ENCODE assay signal across 8 cellular contexts in genomic region chr9:83956288-83957028, GRCh38. TPM values are rescaled to one million over a fixed set of nuclear protein-coding genes. Genes with fewer than 3 reads are reported as not detected.
DNase-seq lines count a peak whose midpoint lies in the region; ATAC-seq lines count a peak whose summit lies in the region.

No MANE protein-coding gene starts in this region.

- H3K4me3 Mint-ChIP-seq in activated CD8-positive, alpha-beta T cell treated with anti-CD3 and anti-CD28 coated beads, Interleukin-2, amount 10 ng/mL, durations not matched to agents 7 days and 5 days, result peak overlapping the region; percentile 96
- peak overlapping the region; percentile 96 for H3K4me3 Mint-ChIP-seq in stimulated activated memory B cell treated with anti-CD40 and anti-IgM and Interleukin-4, amounts not matched to agents 10 μg/mL and 1 μg/mL and 100 μg/mL, for 72 hours

- H3K9me3 Mint-ChIP-seq in activated CD8-positive, alpha-beta T cell treated with anti-CD3 and anti-CD28 coated beads, Interleukin-2, amount 10 ng/mL, durations not matched to agents 7 days and 5 days (ENCODE audit: insufficient read depth), result no peaks in the 10 kb centered on the region
- no peaks in the 10 kb centered on the region for H3K9me3 Mint-ChIP-seq in stimulated activated memory B cell treated with anti-CD40 and anti-IgM and Interleukin-4, amounts not matched to agents 10 μg/mL and 1 μg/mL and 100 μg/mL, for 72 hours

- no peaks in the 10 kb centered on the region for H3K27me3 ChIP-seq in mononuclear cell (ENCODE audit: insufficient read depth, low read length)

- peaks cover 15% of the 10 kb centered on the region for H3K4me1 ChIP-seq in mononuclear cell (ENCODE audit: insufficient read depth, low read length)

- H3K4me1 Mint-ChIP-seq in activated CD8-positive, alpha-beta T cell treated with anti-CD3 and anti-CD28 coated beads, Interleukin-2, amount 10 ng/mL, durations not matched to agents 7 days and 5 days (ENCODE audit: low read depth), result peaks cover 20% of the 10 kb centered on the region
- H3K4me1 Mint-ChIP-seq in stimulated activated memory B cell treated with anti-CD40 and anti-IgM and Interleukin-4, amounts not matched to agents 10 μg/mL and 1 μg/mL and 100 μg/mL, for 72 hours, result peaks cover 19% of the 10 kb centered on the region

- DNase-seq in SKM-1 (lab: John Stamatoyannopoulos, UW; ENCODE audit: unreplicated experiment), result peak; percentile 11
- no peak for DNase-seq in SKM-1 treated with dmso at 0.1 percent for 144 hours (lab: John Stamatoyannopoulos, UW; ENCODE audit: unreplicated experiment)
- peak; percentile 72 for DNase-seq in NCI-H2171 treated with DMSO at 0.1 percent for 48 hours (lab: John Stamatoyannopoulos, UW)
- peak; percentile 72 for DNase-seq in activated CD8-positive, alpha-beta T cell treated with anti-CD3 and anti-CD28 coated beads, Interleukin-2, amount 10 ng/mL, durations not matched to agents 7 days and 5 days
- DNase-seq in epidermal melanocyte (ENCODE audit: insufficient read length, low spot score), result peak; percentile 81

- H3K27ac Mint-ChIP-seq in activated CD8-positive, alpha-beta T cell treated with anti-CD3 and anti-CD28 coated beads, Interleukin-2, amount 10 ng/mL, durations not matched to agents 7 days and 5 days, result peak overlapping the region; percentile 93
- peak overlapping the region; percentile 99 for H3K27ac Mint-ChIP-seq in stimulated activated memory B cell treated with anti-CD40 and anti-IgM and Interleukin-4, amounts not matched to agents 10 μg/mL and 1 μg/mL and 100 μg/mL, for 72 hours

- no peaks in the 10 kb centered on the region for H3K9me3 ChIP-seq in mononuclear cell (ENCODE audit: low read depth, low read length)

- peak; percentile 86 for ATAC-seq in HG02885 (IDR thresholded peaks at IDR 0.05; ENCODE audit: poor library complexity, unreplicated experiment)
- peak; percentile 82 for ATAC-seq in activated CD8-positive, alpha-beta T cell treated with anti-CD3 and anti-CD28 coated beads, Interleukin-2, amount 10 ng/mL, durations not matched to agents 7 days and 5 days
- peak; percentile 84 for ATAC-seq in stimulated activated memory B cell treated with anti-CD40 and anti-IgM and Interleukin-4, amounts not matched to agents 10 μg/mL and 1 μg/mL and 100 μg/mL, for 72 hours

- peak overlapping the region; percentile 91 for H3K4me3 ChIP-seq in mononuclear cell (ENCODE audit: low read length)

- no peaks in the 10 kb centered on the region for H3K27me3 Mint-ChIP-seq in activated CD8-positive, alpha-beta T cell treated with anti-CD3 and anti-CD28 coated beads, Interleukin-2, amount 10 ng/mL, durations not matched to agents 7 days and 5 days (ENCODE audit: low read depth)
- no peaks in the 10 kb centered on the region for H3K27me3 Mint-ChIP-seq in stimulated activated memory B cell treated with anti-CD40 and anti-IgM and Interleukin-4, amounts not matched to agents 10 μg/mL and 1 μg/mL and 100 μg/mL, for 72 hours

- peaks cover 10% of the 10 kb centered on the region for H3K36me3 Mint-ChIP-seq in activated CD8-positive, alpha-beta T cell treated with anti-CD3 and anti-CD28 coated beads, Interleukin-2, amount 10 ng/mL, durations not matched to agents 7 days and 5 days (ENCODE audit: low read depth)
- no peaks in the 10 kb centered on the region for H3K36me3 Mint-ChIP-seq in stimulated activated memory B cell treated with anti-CD40 and anti-IgM and Interleukin-4, amounts not matched to agents 10 μg/mL and 1 μg/mL and 100 μg/mL, for 72 hours

- CTCF ChIA-PET in activated CD8-positive, alpha-beta T cell treated with anti-CD3 and anti-CD28 coated beads, Interleukin-2, amount 10 ng/mL, durations not matched to agents 7 days and 5 days (lab: Charles Lee), result interaction anchor here (1.9 kb wide), 1 partner anchor 305 kb away, joined by 5 read pairs; no protein-coding TSS in a partner anchor

- POLR2A ChIA-PET in activated CD8-positive, alpha-beta T cell treated with anti-CD3 and anti-CD28 coated beads, Interleukin-2, amount 10 ng/mL, durations not matched to agents 7 days and 5 days (lab: Charles Lee), result interaction anchor here (0.8 to 1.4 kb wide), 6 partner anchors 8 to 250 kb away, joined by 3 to 9 read pairs (median 3); partner anchors contain the start of genes HNRNPK and RMI1

RNA-seq across cellular contexts. Expression of gene HNRNPK, which starts 23.6 kb away (rescaled TPM):
- total RNA-seq in activated CD8-positive, alpha-beta T cell treated with anti-CD3 and anti-CD28 coated beads, Interleukin-2, amount 10 ng/mL, durations not matched to agents 7 days and 5 days, result 100 to 1,000 TPM; 683 to 726 TPM
- 660 TPM for total RNA-seq in mononuclear cell

RNA-seq across cellular contexts. Expression of gene RMI1, which starts 24.1 kb away (rescaled TPM):
- 10 to 100 TPM; 23.3 to 23.6 TPM for total RNA-seq in activated CD8-positive, alpha-beta T cell treated with anti-CD3 and anti-CD28 coated beads, Interleukin-2, amount 10 ng/mL, durations not matched to agents 7 days and 5 days
- total RNA-seq in mononuclear cell, result 1.9 TPM

RNA-seq across cellular contexts. Expression of gene KIF27, which starts 35.2 kb away (rescaled TPM):
- 1 to 10 TPM; 1.9 to 3.2 TPM for total RNA-seq in activated CD8-positive, alpha-beta T cell treated with anti-CD3 and anti-CD28 coated beads, Interleukin-2, amount 10 ng/mL, durations not matched to agents 7 days and 5 days
- 6.4 TPM for total RNA-seq in mononuclear cell
